ENCODE assay signal across 9 cellular contexts in the genomic region with DNA sequence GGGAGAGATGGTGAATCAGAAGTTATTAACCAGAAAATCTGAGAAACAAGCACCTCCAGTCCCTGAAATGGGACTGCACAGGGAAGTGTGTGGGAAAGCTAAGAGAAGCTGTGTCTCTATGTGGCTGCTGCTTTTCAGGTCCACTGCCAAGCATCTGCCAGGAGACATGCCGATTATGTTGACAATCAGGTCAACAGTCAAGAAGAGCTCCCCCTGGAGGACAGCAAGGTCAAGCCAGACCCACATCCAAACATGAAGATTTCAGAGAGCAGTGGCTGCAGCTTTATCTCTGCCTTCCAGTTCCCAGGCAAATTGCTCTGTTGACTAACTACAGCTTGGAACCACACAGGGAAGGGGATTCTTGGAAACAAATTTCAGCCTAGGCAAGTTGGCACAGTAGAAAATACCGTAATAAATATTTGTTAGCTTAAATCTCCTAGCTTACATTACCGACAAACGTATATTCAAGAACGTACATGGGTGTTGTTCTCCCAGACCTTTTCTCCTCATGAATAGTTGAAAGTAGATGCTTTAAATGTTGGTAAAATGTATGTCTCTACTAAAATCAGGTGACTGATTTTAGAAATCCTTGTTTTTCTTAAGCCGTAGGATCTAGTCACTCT.
DNase-seq lines count a peak whose midpoint lies in the region; ATAC-seq and TF ChIP-seq lines count a peak whose summit lies in the region.
"Had no signal": no experiment of that assay in that cellular context is flagged by ENCODE, and none has a peak within 500 bp of the region (broad histone marks: within the 10 kb centered on the region; RNA-seq: fewer than 3 reads in every experiment).

No MANE protein-coding gene starts in this region.

- BruUV-seq in Panc1 (replicated peaks; lab: Mats Ljungman, UMichigan): no TSS peak

- no peak overlapping the region for H3K4me3 ChIP-seq in Panc1 (ENCODE audit: low read depth in 2 of 2, low read length in 2 of 2)
- H3K4me3 ChIP-seq in epithelial cell of esophagus (ENCODE audit: low read length): no peak overlapping the region
- H3K4me3 ChIP-seq: BLaER1 treated with 17β-estradiol and CSF1 and Interleukin-3, amounts not matched to agents 10 nM and 100 nM had no signal

- H3K4me1 ChIP-seq in Panc1 (ENCODE audit: control insufficient read depth, insufficient read depth, low read length): no peaks in the 10 kb centered on the region

- H3K27me3 ChIP-seq in Panc1 (ENCODE audit: control insufficient read depth, insufficient read depth, low read length): no peaks in the 10 kb centered on the region
- H3K27me3 ChIP-seq: BLaER1 treated with 17β-estradiol and CSF1 and Interleukin-3, amounts not matched to agents 10 nM and 100 nM had no signal

- peak; percentile 50 for TF ChIP-seq CTCF in Panc1 (IDR thresholded peaks at IDR 0.05)
- TF ChIP-seq CTCF in epithelial cell of esophagus (IDR thresholded peaks at IDR 0.05; ENCODE audit: insufficient read depth, low read depth, low read length, missing control alignments): peak; percentile 70

- in situ Hi-C loops in Panc1 (cut with HindIII; ENCODE audit: low pct_unique_long_range_greater_than_20kb, low sequenced_read_pairs): no loop called here

- intact Hi-C loops in Panc1 (cut with micrococcal nuclease; ENCODE audit: unreplicated experiment): no loop called here

- DNase-seq in NCI-H1436 (lab: John Stamatoyannopoulos, UW) (peak; percentile 58), NCI-H1436 treated with DMSO at 0.1 percent for 48 hours (lab: John Stamatoyannopoulos, UW) (no peak), Panc1 (ENCODE audit: low read depth, low spot score) (peak; percentile 20), epithelial cell of esophagus (ENCODE audit: low read depth) (peak; percentile 54), myocyte (ENCODE audit: low read depth) (peak; percentile 49)
- no peak for DNase-seq in activated CD8-positive, alpha-beta memory T cell treated with anti-CD3 and anti-CD28 coated beads, Interleukin-2, amount 50 U/mL, for 4 hours

- H3K36me3 ChIP-seq in Panc1 (ENCODE audit: control insufficient read depth, insufficient read depth, low read length): no peaks in the 10 kb centered on the region
- H3K36me3 ChIP-seq: BLaER1 treated with 17β-estradiol and CSF1 and Interleukin-3, amounts not matched to agents 10 nM and 100 nM had no signal

- no peak overlapping the region for H3K27ac ChIP-seq in Panc1 (ENCODE audit: low read length)
- H3K27ac ChIP-seq: BLaER1 treated with 17β-estradiol and CSF1 and Interleukin-3, amounts not matched to agents 10 nM and 100 nM had no signal

- no peaks in the 10 kb centered on the region for H3K9me3 ChIP-seq in Panc1 (ENCODE audit: control insufficient read depth, insufficient read depth, low read depth, low read length)
- H3K9me3 ChIP-seq: BLaER1 treated with 17β-estradiol and CSF1 and Interleukin-3, amounts not matched to agents 10 nM and 100 nM had no signal

- ATAC-seq in GM19438 (IDR thresholded peaks at IDR 0.05; ENCODE audit: low read depth, unreplicated experiment): peak; percentile 86
- peak; percentile 89 for ATAC-seq in HG03457 (IDR thresholded peaks at IDR 0.05; ENCODE audit: unreplicated experiment)
- ATAC-seq in Panc1: no peak

- CTCF ChIA-PET in Panc1 (lab: Charles Lee): interaction anchor here (0.5 to 0.7 kb wide), 3 partner anchors 108 to 754 kb away, joined by 3 to 5 read pairs (median 5); no protein-coding TSS in a partner anchor

- POLR2A ChIA-PET in Panc1 (lab: Charles Lee): no interaction called here

Comparison
In these comparisons a context has a peak if more than half of its experiments do, and no peak if none do; other contexts are left out.
1. DNase-seq: peak in NCI-H1436 (single experiment), Panc1 (single experiment), epithelial cell of esophagus (single experiment) and myocyte (single experiment); none in NCI-H1436 treated with DMSO at 0.1 percent for 48 hours (single experiment) and activated CD8-positive, alpha-beta memory T cell treated with anti-CD3 and anti-CD28 coated beads, Interleukin-2, amount 50 U/mL, for 4 hours (single experiment).